Comparison of ENCODE assay signal across 25 cellular contexts in the genomic region with DNA sequence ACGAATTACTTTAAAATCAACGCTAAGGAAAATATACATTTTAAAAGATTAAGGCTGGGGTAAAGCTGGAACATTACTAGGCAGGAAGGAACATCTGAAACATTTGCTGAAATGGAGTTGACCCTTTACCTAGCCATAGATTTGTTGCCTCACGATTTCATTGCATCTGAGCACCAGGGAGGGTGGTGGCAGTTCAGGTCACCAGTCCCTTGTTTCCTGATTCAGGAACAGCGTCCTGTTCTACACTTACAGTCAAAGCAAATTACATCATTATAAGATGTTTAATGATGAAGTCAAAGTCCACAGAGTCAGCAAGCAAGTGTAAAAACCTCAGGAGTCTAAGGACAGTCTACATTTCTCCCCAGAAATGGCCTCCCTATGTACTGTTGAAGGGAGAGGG. TPM values are rescaled to one million over a fixed set of nuclear protein-coding genes. Genes with fewer than 3 reads are reported as not detected.
DNase-seq lines count a peak whose midpoint lies in the region; ATAC-seq and FAIRE-seq lines count a peak whose summit lies in the region.
"Had no signal": no experiment of that assay in that cellular context is flagged by ENCODE, and none has a peak within 500 bp of the region (broad histone marks: within the 10 kb centered on the region; RNA-seq: fewer than 3 reads in every experiment).

No MANE protein-coding gene starts in this region.

- no peak for FAIRE-seq in small intestine (lab: Jason Lieb, UNC)
- FAIRE-seq: A204.1, D721Med, GM12878, GM18507, H54 had no signal

- H3K27ac ChIP-seq in small intestine (ENCODE audit: low read depth in 1 of 2, low read length in 1 of 2) = peak overlapping the region; percentile 64 to 70
- H3K27ac ChIP-seq: 22Rv1, BLaER1, C4-2B had no signal

- WGBS in small intestine, 3 donors = 20 to 54% (median 41%) methylated on average over 4 of the region's 4 CpGs

- peak; percentile 45 for DNase-seq in activated CD4-positive, alpha-beta T cell treated with anti-CD3 and anti-CD28 coated beads, Interleukin-2, amount 10 ng/mL, durations not matched to agents 24 days and 14 days
- DNase-seq in activated CD4-positive, alpha-beta T cell treated with anti-CD3 and anti-CD28 coated beads for 48 hours = no peak
- peak in 1 of 2 donors; percentile 59 for DNase-seq in left colon
- peak; percentile 87 for DNase-seq in small intestine
- no peak for DNase-seq in NAMALWA (ENCODE audit: low spot score)
- no peak for DNase-seq in OCI-M2 (lab: John Stamatoyannopoulos, UW; ENCODE audit: unreplicated experiment)
- DNase-seq: CD4-positive, alpha-beta T cell; CD8-positive, alpha-beta memory T cell; DMS 273 treated with DMSO at 0.1 percent for 48 hours; DMS79; EL; GDM1; GOT3; HFFc6 had no signal

- H3K9me3 Mint-ChIP-seq in activated CD4-positive, alpha-beta T cell treated with anti-CD3 and anti-CD28 coated beads, Interleukin-2, amount 10 ng/mL, durations not matched to agents 24 days and 14 days = no peaks in the 10 kb centered on the region
- H3K9me3 Mint-ChIP-seq: CD4-positive, alpha-beta T cell; CD8-positive, alpha-beta memory T cell; HFFc6 had no signal

- ATAC-seq in left colon = peak; percentile 78
- no peak for ATAC-seq in GM19035 (IDR thresholded peaks at IDR 0.05; ENCODE audit: unreplicated experiment)
- ATAC-seq: GM12878 had no signal

- no peaks in the 10 kb centered on the region for H3K27me3 ChIP-seq in small intestine (ENCODE audit: control insufficient read depth in 2 of 2, insufficient read depth in 2 of 2, low read length in 2 of 2)
- H3K27me3 ChIP-seq: BLaER1 had no signal

- H3K36me3 Mint-ChIP-seq in activated CD4-positive, alpha-beta T cell treated with anti-CD3 and anti-CD28 coated beads, Interleukin-2, amount 10 ng/mL, durations not matched to agents 24 days and 14 days (ENCODE audit: low read depth) = no peaks in the 10 kb centered on the region

- no peak overlapping the region for H3K4me3 Mint-ChIP-seq in activated CD4-positive, alpha-beta T cell treated with anti-CD3 and anti-CD28 coated beads, Interleukin-2, amount 10 ng/mL, durations not matched to agents 24 days and 14 days
- H3K4me3 Mint-ChIP-seq: B cell; CD4-positive, alpha-beta T cell; HFFc6 had no signal

- no peaks in the 10 kb centered on the region for H3K27me3 Mint-ChIP-seq in activated CD4-positive, alpha-beta T cell treated with anti-CD3 and anti-CD28 coated beads, Interleukin-2, amount 10 ng/mL, durations not matched to agents 24 days and 14 days
- H3K27me3 Mint-ChIP-seq: B cell; CD4-positive, alpha-beta T cell; CD8-positive, alpha-beta memory T cell had no signal

- intact Hi-C loops in activated CD4-positive, alpha-beta T cell treated with anti-CD3 and anti-CD28 coated beads, Interleukin-2, amount 10 ng/mL, durations not matched to agents 24 days and 14 days (cut with micrococcal nuclease) = no loop called here
- intact Hi-C loops in left colon (cut with DNase I, micrococcal nuclease) = loop anchor here in 1 of 2 donors (5.0 kb wide), 1 partner anchor 48 kb away; no protein-coding TSS in a partner anchor

- peaks cover 0 to 2% of the 10 kb centered on the region in 2 donors for H3K4me1 ChIP-seq in small intestine (ENCODE audit: control insufficient read depth in 2 of 2, insufficient read depth in 1 of 2, low read depth in 1 of 2, low read length in 1 of 2)

- H3K4me3 ChIP-seq in small intestine (ENCODE audit: low read depth in 1 of 2, low read length in 2 of 2) = no peak overlapping the region
- H3K4me3 ChIP-seq: BLaER1, GM12878, HAP-1 had no signal

- no peaks in the 10 kb centered on the region for H3K36me3 ChIP-seq in small intestine (ENCODE audit: control insufficient read depth in 2 of 2, insufficient read depth in 2 of 2, low read length in 2 of 2)
- H3K36me3 ChIP-seq: HAP-1 had no signal

- no peaks in the 10 kb centered on the region for H3K9me3 ChIP-seq in small intestine (ENCODE audit: control insufficient read depth, low read depth)
- H3K9me3 ChIP-seq: BLaER1, HAP-1 had no signal

- H3K27ac Mint-ChIP-seq in activated CD4-positive, alpha-beta T cell treated with anti-CD3 and anti-CD28 coated beads, Interleukin-2, amount 10 ng/mL, durations not matched to agents 24 days and 14 days = no peak overlapping the region
- H3K27ac Mint-ChIP-seq: B cell; CD4-positive, alpha-beta T cell; HFFc6 had no signal

- H3K4me1 Mint-ChIP-seq in activated CD4-positive, alpha-beta T cell treated with anti-CD3 and anti-CD28 coated beads, Interleukin-2, amount 10 ng/mL, durations not matched to agents 24 days and 14 days = peaks cover 14% of the 10 kb centered on the region

RNA-seq across cellular contexts. Expression of a gene that starts 9.0 kb away (rescaled TPM):
- total RNA-seq in activated CD4-positive, alpha-beta T cell treated with anti-CD3 and anti-CD28 coated beads, Interleukin-2, amount 10 ng/mL, durations not matched to agents 24 days and 14 days = 6.5 and 7.3 TPM in 2 replicates
- 10 to 100 TPM; 18.5 to 23.7 TPM for total RNA-seq in left colon
- polyA plus RNA-seq in small intestine = 10 to 100 TPM; 12.5 to 28.6 (median 26.2) TPM

RNA-seq across cellular contexts. Expression of a gene that starts 37.4 kb away (rescaled TPM):
- 3,406 and 3,483 TPM in 2 replicates for total RNA-seq in activated CD4-positive, alpha-beta T cell treated with anti-CD3 and anti-CD28 coated beads, Interleukin-2, amount 10 ng/mL, durations not matched to agents 24 days and 14 days
- 1,000 to 10,000 TPM; 1,508 to 2,239 TPM for total RNA-seq in left colon
- polyA plus RNA-seq in small intestine = 1,000 to 10,000 TPM in 2 of 3 donors, 100 to 1,000 TPM in 1; 569 to 2,421 (median 1,749) TPM

Comparison
In these comparisons a context has a peak if more than half of its experiments do, and no peak if none do; other contexts are left out.
1. DNase-seq: peak in activated CD4-positive, alpha-beta T cell treated with anti-CD3 and anti-CD28 coated beads, Interleukin-2, amount 10 ng/mL, durations not matched to agents 24 days and 14 days (single experiment) and small intestine (single experiment); none in activated CD4-positive, alpha-beta T cell treated with anti-CD3 and anti-CD28 coated beads for 48 hours (single experiment), NAMALWA (single experiment) and OCI-M2 (single experiment).